In the genomic region with DNA sequence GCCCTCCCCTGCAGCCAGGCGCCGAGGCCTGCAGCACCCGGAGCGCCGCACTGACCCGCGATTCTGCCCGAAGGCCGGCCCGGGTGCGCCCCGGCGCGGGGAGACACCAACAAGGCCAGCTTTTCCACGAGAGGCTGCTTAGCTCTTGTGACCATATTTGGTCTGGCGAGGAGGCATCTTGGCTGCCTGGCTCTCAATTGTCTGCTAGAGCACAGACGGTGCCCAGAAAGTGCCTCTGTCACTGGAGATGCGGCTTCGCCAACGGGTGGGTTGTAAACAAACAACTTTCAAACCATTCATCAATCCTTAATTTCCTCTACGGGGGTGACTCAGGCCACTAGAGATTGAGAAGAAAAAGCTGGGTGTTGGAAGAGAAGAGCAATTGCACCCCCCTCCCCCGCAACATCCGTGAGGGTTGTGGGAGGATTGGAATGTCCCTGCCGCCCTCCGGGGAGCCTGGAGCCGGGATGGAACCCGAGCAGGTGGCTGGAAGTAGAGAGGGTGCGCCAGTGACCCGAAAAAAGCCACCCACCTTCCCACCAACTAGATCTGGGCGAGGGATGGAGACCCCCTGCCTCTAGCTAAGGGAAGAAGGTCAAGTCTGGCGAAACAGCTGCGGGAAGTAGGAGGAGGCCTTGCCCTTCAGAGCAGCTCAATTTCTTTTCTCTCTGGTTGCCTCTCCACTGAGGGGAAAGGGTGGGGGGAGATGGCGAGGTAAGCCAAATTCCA, we compare ENCODE assay signal across 8 cellular contexts. TPM values are rescaled to one million over a fixed set of nuclear protein-coding genes. Genes with fewer than 3 reads are reported as not detected.
DNase-seq lines count a peak whose midpoint lies in the region; ATAC-seq lines count a peak whose summit lies in the region.

No MANE protein-coding gene starts in this region.

- H3K9ac ChIP-seq in ES-I3 (ENCODE audit: low read depth, low read length): peak overlapping the region; percentile 81

- CTCF ChIA-PET in T-cell (lab: Charles Lee): no interaction called here

- POLR2A ChIA-PET in T-cell (lab: Charles Lee): interaction anchor here in 1 of 2 donors (0.6 kb wide), 1 partner anchor 93 kb away, joined by 5 read pairs; the partner anchor contains the start of gene COMMD2

- 0 out of 2 replicates have a peak, but pooled peaks cover 6% of the 10 kb centered on the region for H3K36me3 ChIP-seq in ES-I3 (ENCODE audit: insufficient read depth, low read length)

- H3K27ac ChIP-seq in skin epidermis: peak overlapping the region; percentile 69 to 98 (median 93)

- H3K9me3 ChIP-seq in ES-I3 (ENCODE audit: control insufficient read depth, insufficient read depth, low read length): no peaks in the 10 kb centered on the region

- peaks cover 13 to 19% (median 16%) of the 10 kb centered on the region in 3 donors for H3K4me1 Mint-ChIP-seq in T-cell

- peak; percentile 76 for ATAC-seq in GM21515 (IDR thresholded peaks at IDR 0.05; ENCODE audit: unreplicated experiment)
- peak in 3 of 4 experiments; percentile 56 to 70 (median 59) for ATAC-seq in T-cell (replicated peaks in 1 of 4)

- H3K9me3 Mint-ChIP-seq in T-cell: peaks cover 0 to 6% (median 0%) of the 10 kb centered on the region in 3 donors

- H3K4me1 ChIP-seq in ES-I3 (ENCODE audit: insufficient read depth, low read length): peaks cover 27% of the 10 kb centered on the region; the same call in 1 of the 2 replicates

- peak overlapping the region; percentile 47 to 52 for H3K27ac Mint-ChIP-seq in T-cell

- peak overlapping the region; percentile 76 to 83 (median 78) for H3K4me3 Mint-ChIP-seq in T-cell

- DNase-seq in HS-5 (ENCODE audit: low read depth): peak; percentile 58
- DNase-seq in T-cell: peak in 11 of 34 experiments; percentile 0 to 15 (median 5)
- DNase-seq in cerebellar cortex (ENCODE audit: low spot score): peak; percentile 62
- peak; percentile 88 for DNase-seq in iris pigment epithelial cell (ENCODE audit: low read depth)
- DNase-seq in NCI-H2227 treated with DMSO at 0.1 percent for 48 hours (lab: John Stamatoyannopoulos, UW): no peak

- peak overlapping the region; percentile 41 to 67 (median 58) for H3K4me3 ChIP-seq in skin epidermis

- H3K36me3 Mint-ChIP-seq in T-cell: no peaks in the 10 kb centered on the region

- peaks cover 52 to 70% of the 10 kb centered on the region in 2 donors for H3K27me3 Mint-ChIP-seq in T-cell

RNA-seq across cellular contexts. Expression of gene WWTR1, which starts 0.8 kb away (rescaled TPM):
- 1 to 10 TPM in 4 of 5 donors, under 1 TPM in 1; 0.43 to 1.6 (median 1.1) TPM for total RNA-seq in T-cell
